Comparison of ENCODE assay signal across 26 cellular contexts in genomic region chr18:78836838-78837237, GRCh38.
"Had no signal": no experiment of that assay in that cellular context is flagged by ENCODE, and none has a peak within 500 bp of the region (broad histone marks: within the 10 kb centered on the region; RNA-seq: fewer than 3 reads in every experiment).

No MANE protein-coding gene starts in this region.

- H3K4me1 ChIP-seq: esophagus squamous epithelium, gastrocnemius medialis, heart right ventricle, left lung, lower lobe of right lung had no signal

- H3K9me3 ChIP-seq: esophagus squamous epithelium, gastrocnemius medialis, heart right ventricle, left lung, lower lobe of right lung had no signal

- FAIRE-seq: colon, islet of Langerhans, keratinocyte had no signal

- H3K27ac ChIP-seq: coronary artery, dorsolateral prefrontal cortex, epithelial cell of prostate, esophagus squamous epithelium, gastrocnemius medialis, heart right ventricle, left lung, lower lobe of right lung had no signal

- H3K36me3 Mint-ChIP-seq: mesothelial cell of epicardium had no signal

- H3K9me3 Mint-ChIP-seq: mesothelial cell of epicardium had no signal

- H3K27me3 ChIP-seq: esophagus squamous epithelium, gastrocnemius medialis had no signal

- H3K4me3 ChIP-seq: coronary artery, dorsolateral prefrontal cortex, esophagus squamous epithelium, gastrocnemius medialis, heart right ventricle, left lung, lower lobe of right lung, mucosa of descending colon had no signal

- DNase-seq: dermis blood vessel endothelial cell; dorsolateral prefrontal cortex; effector CD4-positive, alpha-beta T cell; effector memory CD4-positive, alpha-beta T cell; erythroblast; esophagus squamous epithelium; foreskin fibroblast; foreskin melanocyte; gastrocnemius medialis; glutamatergic neuron; head of caudate nucleus; heart right ventricle; hippocampal formation; left cardiac atrium; left lung; left ventricle myocardium superior; lower lobe of right lung; mesenchymal stem cell; mucosa of descending colon had no signal

- ATAC-seq: esophagus mucosa, gastrocnemius medialis, heart right ventricle, left cardiac atrium, left lung, left ventricle myocardium superior, lower lobe of right lung, mucosa of descending colon had no signal

- H3K4me1 Mint-ChIP-seq: mesothelial cell of epicardium had no signal

- H3K36me3 ChIP-seq: esophagus squamous epithelium, gastrocnemius medialis, heart right ventricle, left lung, lower lobe of right lung had no signal

- H3K4me3 Mint-ChIP-seq: mesothelial cell of epicardium had no signal

- H3K27ac Mint-ChIP-seq: mesothelial cell of epicardium had no signal
